In genomic region chr19:50486823-50487515, GRCh38 we compare ENCODE assay signal across 8 cellular contexts. TPM values are rescaled to one million over a fixed set of nuclear protein-coding genes. Genes with fewer than 3 reads are reported as not detected.
DNase-seq lines count a peak whose midpoint lies in the region; ATAC-seq and TF ChIP-seq lines count a peak whose summit lies in the region.

No MANE protein-coding gene starts in this region.

- peak; percentile 44 for TF ChIP-seq CTCF in foreskin fibroblast (IDR thresholded peaks at IDR 0.05; ENCODE audit: low read depth, low read length)

- CTCF ChIA-PET in activated CD4-positive, alpha-beta memory T cell treated with anti-CD3 and anti-CD28 coated beads for 36 hours (lab: Charles Lee) = interaction anchor here (0.6 to 1.4 kb wide), 8 partner anchors 8 to 296 kb away, joined by 3 to 5 read pairs (median 4); partner anchors contain the start of gene JOSD2

- peaks cover 14% of the 10 kb centered on the region for H3K4me1 Mint-ChIP-seq in activated CD4-positive, alpha-beta memory T cell treated with anti-CD3 and anti-CD28 coated beads for 36 hours (ENCODE audit: low read depth)

- H3K36me3 Mint-ChIP-seq in activated CD4-positive, alpha-beta memory T cell treated with anti-CD3 and anti-CD28 coated beads for 36 hours = peaks cover 13% of the 10 kb centered on the region

- no peak overlapping the region for H3K4me3 Mint-ChIP-seq in activated CD4-positive, alpha-beta memory T cell treated with anti-CD3 and anti-CD28 coated beads for 36 hours

- H3K27me3 Mint-ChIP-seq in activated CD4-positive, alpha-beta memory T cell treated with anti-CD3 and anti-CD28 coated beads for 36 hours = no peaks in the 10 kb centered on the region

- peaks cover 5% of the 10 kb centered on the region for H3K9me3 Mint-ChIP-seq in activated CD4-positive, alpha-beta memory T cell treated with anti-CD3 and anti-CD28 coated beads for 36 hours

- H3K27ac Mint-ChIP-seq in activated CD4-positive, alpha-beta memory T cell treated with anti-CD3 and anti-CD28 coated beads for 36 hours = no peak overlapping the region

- DNase-seq in Caki2 (ENCODE audit: low read depth) (peak; percentile 46), LHCN-M2 (ENCODE audit: low read depth) (peak; percentile 66), foreskin fibroblast (peak in 1 of 2 donors; percentile 58), NCI-H187 treated with DMSO at 0.1 percent for 48 hours (lab: John Stamatoyannopoulos, UW) (no peak), germinal center (ENCODE audit: low spot score) (no peak)
- peak; percentile 80 for DNase-seq in activated CD4-positive, alpha-beta memory T cell treated with anti-CD3 and anti-CD28 coated beads for 36 hours
- DNase-seq in stimulated activated CD4-positive, alpha-beta T cell treated with anti-CD3 and anti-CD28 coated beads, Interleukin-2, amount 100 ng/mL, for 4 hours (ENCODE audit: low read depth) = peak; percentile 14

- H3K4me3 ChIP-seq in foreskin fibroblast (ENCODE audit: low read depth in 1 of 2, low read length in 2 of 2) = no peak overlapping the region

- POLR2A ChIA-PET in activated CD4-positive, alpha-beta memory T cell treated with anti-CD3 and anti-CD28 coated beads for 36 hours (lab: Charles Lee) = no interaction called here

- no peak for ATAC-seq in HG03045 (IDR thresholded peaks at IDR 0.05; ENCODE audit: unreplicated experiment)

- in situ Hi-C loops in Caki2 (cut with HindIII; ENCODE audit: low pct_unique_long_range_greater_than_20kb, low sequenced_read_pairs) = no loop called here

- intact Hi-C loops in activated CD4-positive, alpha-beta memory T cell treated with anti-CD3 and anti-CD28 coated beads for 36 hours (cut with micrococcal nuclease) = no loop called here

RNA-seq across cellular contexts. Expression of gene GARIN5A, which starts 10.3 kb away (rescaled TPM):
- 0.43 TPM in 1 of 2 replicates, not detected in the other for total RNA-seq in Caki2 (2014; rRNA removed; shearing (Covaris generic); ENCODE audit: low replicate concordance)
- total RNA-seq in LHCN-M2 (2014; rRNA removed) = 0.23 and 2.4 TPM in 2 replicates
- polyA plus RNA-seq in LHCN-M2 (2012) = 0.70 TPM
- total RNA-seq in activated CD4-positive, alpha-beta memory T cell treated with anti-CD3 and anti-CD28 coated beads for 36 hours = under 1 TPM; 0.77 to 0.88 TPM

RNA-seq across cellular contexts. Expression of gene EMC10, which starts 10.7 kb away (rescaled TPM):
- total RNA-seq in Caki2 (2014; rRNA removed; shearing (Covaris generic); ENCODE audit: low replicate concordance) = 152 and 192 TPM in 2 replicates
- total RNA-seq in LHCN-M2 (2014; rRNA removed) = 116 and 122 TPM in 2 replicates
- polyA plus RNA-seq in LHCN-M2 (2012) = 86.1 TPM
- 10 to 100 TPM; 37.5 to 37.6 TPM for total RNA-seq in activated CD4-positive, alpha-beta memory T cell treated with anti-CD3 and anti-CD28 coated beads for 36 hours

RNA-seq across cellular contexts. Expression of gene JOSD2, which starts 24.0 kb away (rescaled TPM):
- 34.4 and 59.0 TPM in 2 replicates for total RNA-seq in Caki2 (2014; rRNA removed; shearing (Covaris generic); ENCODE audit: low replicate concordance)
- total RNA-seq in LHCN-M2 (2014; rRNA removed) = 41.7 and 47.3 TPM in 2 replicates
- polyA plus RNA-seq in LHCN-M2 (2012) = 79.2 TPM
- total RNA-seq in activated CD4-positive, alpha-beta memory T cell treated with anti-CD3 and anti-CD28 coated beads for 36 hours = 10 to 100 TPM; 29.5 to 36.2 TPM

RNA-seq across cellular contexts. Expression of gene ASPDH, which starts 26.7 kb away (rescaled TPM):
- total RNA-seq in Caki2 (2014; rRNA removed; shearing (Covaris generic); ENCODE audit: low replicate concordance) = not detected in 2 replicates
- total RNA-seq in LHCN-M2 (2014; rRNA removed) = not detected in 2 replicates
- not detected for polyA plus RNA-seq in LHCN-M2 (2012)
- not detected for total RNA-seq in activated CD4-positive, alpha-beta memory T cell treated with anti-CD3 and anti-CD28 coated beads for 36 hours

RNA-seq across cellular contexts. Expression of gene MYBPC2, which starts 54.3 kb away (rescaled TPM):
- not detected in 2 replicates for total RNA-seq in Caki2 (2014; rRNA removed; shearing (Covaris generic); ENCODE audit: low replicate concordance)
- total RNA-seq in LHCN-M2 (2014; rRNA removed) = 0.11 TPM in 1 of 2 replicates, not detected in the other
- 0.16 TPM for polyA plus RNA-seq in LHCN-M2 (2012)
- under 1 TPM; 0.38 to 0.94 TPM for total RNA-seq in activated CD4-positive, alpha-beta memory T cell treated with anti-CD3 and anti-CD28 coated beads for 36 hours

Comparison
In these comparisons a context has a peak if more than half of its experiments do, and no peak if none do; other contexts are left out.
1. DNase-seq: peak in Caki2 (single experiment), LHCN-M2 (single experiment), activated CD4-positive, alpha-beta memory T cell treated with anti-CD3 and anti-CD28 coated beads for 36 hours (single experiment) and stimulated activated CD4-positive, alpha-beta T cell treated with anti-CD3 and anti-CD28 coated beads, Interleukin-2, amount 100 ng/mL, for 4 hours (single experiment); none in NCI-H187 treated with DMSO at 0.1 percent for 48 hours (single experiment) and germinal center (single experiment).